ENCODE assay signal across 12 cellular contexts in genomic region chr17:60863892-60864673, GRCh38.
DNase-seq lines count a peak whose midpoint lies in the region; ATAC-seq, FAIRE-seq and TF ChIP-seq lines count a peak whose summit lies in the region.
"Had no signal": no experiment of that assay in that cellular context is flagged by ENCODE, and none has a peak within 500 bp of the region (broad histone marks: within the 10 kb centered on the region; RNA-seq: fewer than 3 reads in every experiment).

No MANE protein-coding gene starts in this region.

- no peaks in the 10 kb centered on the region for H3K9me3 ChIP-seq in A549

- no peak for TF ChIP-seq EP300 in A549 (IDR thresholded peaks at IDR 0.05)

- CTCF ChIA-PET in A549 (lab: Yijun Ruan, JAX) = interaction anchor here (1.0 to 1.4 kb wide), 2 partner anchors 10 to 13 kb away, joined by 4 read pairs; no protein-coding TSS in a partner anchor

- H3K27me3 Mint-ChIP-seq in central memory CD8-positive, alpha-beta T cell = no peaks in the 10 kb centered on the region
- no peaks in the 10 kb centered on the region for H3K27me3 Mint-ChIP-seq in naive thymus-derived CD8-positive, alpha-beta T cell
- H3K27me3 Mint-ChIP-seq: B cell had no signal

- peak overlapping the region; percentile 74 for H3K27ac Mint-ChIP-seq in central memory CD8-positive, alpha-beta T cell (ENCODE audit: low read depth)
- H3K27ac Mint-ChIP-seq in naive thymus-derived CD8-positive, alpha-beta T cell = no peak overlapping the region
- H3K27ac Mint-ChIP-seq: B cell had no signal

- H3K36me3 Mint-ChIP-seq in central memory CD8-positive, alpha-beta T cell (ENCODE audit: insufficient read depth) = peaks cover 1% of the 10 kb centered on the region
- peaks cover 4 to 17% (median 8%) of the 10 kb centered on the region in 3 donors for H3K36me3 Mint-ChIP-seq in naive thymus-derived CD8-positive, alpha-beta T cell

- TF ChIP-seq CTCF in A549 (IDR thresholded peaks at IDR 0.05) (no peak), GM20000 (IDR thresholded peaks at IDR 0.05; ENCODE audit: extremely low read depth, missing control alignments) (no peak)

- no peak overlapping the region for H3K4me2 ChIP-seq in A549

- 71% methylated on average over 4 of the region's 4 CpGs for WGBS in A549 (ENCODE audit: missing lambda C conversion rate)

- ATAC-seq in A549 (no peak), HG03442 (IDR thresholded peaks at IDR 0.05; ENCODE audit: unreplicated experiment) (no peak), GM18511 (IDR thresholded peaks at IDR 0.05; ENCODE audit: unreplicated experiment) (no peak)
- ATAC-seq in central memory CD8-positive, alpha-beta T cell (replicated peaks; ENCODE audit: extremely low read depth, poor library complexity, severe bottlenecking) = peak; percentile 36
- ATAC-seq in naive thymus-derived CD8-positive, alpha-beta T cell = no peak
- ATAC-seq: PC-3 had no signal

- H3K4me3 ChIP-seq in A549 = no peak overlapping the region

- no peak for DNase-seq in A549 (ENCODE audit: low read depth in 1 of 2, low spot score in 1 of 2)
- DNase-seq in GM20000 (ENCODE audit: low spot score) = peak; percentile 10
- DNase-seq in NOMO-1 treated with dmso at 0.1 percent for 144 hours (lab: John Stamatoyannopoulos, UW; ENCODE audit: unreplicated experiment) = peak; percentile 29
- no peak for DNase-seq in central memory CD8-positive, alpha-beta T cell (ENCODE audit: low spot score in 2 of 2)
- DNase-seq in central memory CD4-positive, alpha-beta T cell = no peak
- DNase-seq in naive thymus-derived CD8-positive, alpha-beta T cell = no peak
- DNase-seq: effector CD8-positive, alpha-beta T cell; PC-3 had no signal

- peak overlapping the region; percentile 66 for H3K4me3 Mint-ChIP-seq in central memory CD8-positive, alpha-beta T cell
- peak overlapping the region in 1 of 10 donors; percentile 20 for H3K4me3 Mint-ChIP-seq in naive thymus-derived CD8-positive, alpha-beta T cell
- H3K4me3 Mint-ChIP-seq: B cell had no signal

- H3K9me3 Mint-ChIP-seq in central memory CD8-positive, alpha-beta T cell = no peaks in the 10 kb centered on the region
- peaks cover 0 to 8% (median 0%) of the 10 kb centered on the region in 9 donors for H3K9me3 Mint-ChIP-seq in naive thymus-derived CD8-positive, alpha-beta T cell

- peak; percentile 68 for FAIRE-seq in A549 (lab: Jason Lieb, UNC)
- FAIRE-seq: keratinocyte had no signal

- no peak overlapping the region for H3K27ac ChIP-seq in A549

- TF ChIP-seq RAD21 in A549 (conservative IDR thresholded peaks at IDR 0.05 in 1 of 2, IDR thresholded peaks at IDR 0.05 in 1 of 2) = no peak

- H3K4me1 Mint-ChIP-seq in central memory CD8-positive, alpha-beta T cell = peaks cover 26% of the 10 kb centered on the region
- peaks cover 11 to 24% (median 12%) of the 10 kb centered on the region in 4 donors for H3K4me1 Mint-ChIP-seq in naive thymus-derived CD8-positive, alpha-beta T cell

- POLR2A ChIA-PET in A549 (lab: Yijun Ruan, JAX) = no interaction called here
- POLR2A ChIA-PET in naive thymus-derived CD8-positive, alpha-beta T cell (lab: Charles Lee) = no interaction called here

- TF ChIP-seq POLR2A in A549 (IDR thresholded peaks at IDR 0.05; ENCODE audit: low read length) = no peak

- H3K4me1 ChIP-seq in A549 = no peaks in the 10 kb centered on the region

TF ChIP-seq in A549, 52 proteins besides CTCF, POLR2A, EP300 and RAD21:
- TF ChIP-seq HOXB13 (CRISPR knock-in tag; IDR thresholded peaks at IDR 0.05; ENCODE audit: low read depth) (no peak), RNF2 (IDR thresholded peaks at IDR 0.05; ENCODE audit: borderline replicate concordance, low read depth) (no peak), HEYL (CRISPR knock-in tag; IDR thresholded peaks at IDR 0.05) (no peak), CBX8 (IDR thresholded peaks at IDR 0.05) (no peak), SMC3 (IDR thresholded peaks at IDR 0.05) (no peak), RCOR1 (IDR thresholded peaks at IDR 0.05; ENCODE audit: low read depth, low read length) (no peak), EHF (CRISPR knock-in tag; IDR thresholded peaks at IDR 0.05) (no peak)

Comparison
In these comparisons a context has a peak if more than half of its experiments do, and no peak if none do; other contexts are left out.
1. DNase-seq: peak in GM20000 (single experiment) and NOMO-1 treated with dmso at 0.1 percent for 144 hours (single experiment); none in A549 (0 of 2), central memory CD8-positive, alpha-beta T cell (0 of 2), central memory CD4-positive, alpha-beta T cell (single experiment) and naive thymus-derived CD8-positive, alpha-beta T cell (0 of 10).